8 cellular contexts compared by ENCODE assay signal in genomic region chr10:50325449-50326188, GRCh38.
A peak's percentile ranks its signal among the peaks of the same experiment; 100 is the strongest.
DNase-seq lines count a peak whose midpoint lies in the region; ATAC-seq and TF ChIP-seq lines count a peak whose summit lies in the region.

No MANE protein-coding gene starts in this region.

- peak; percentile 77 for ATAC-seq in GM18498 (IDR thresholded peaks at IDR 0.05; ENCODE audit: unreplicated experiment)

- H3K4me1 ChIP-seq in osteoblast (ENCODE audit: insufficient read depth, low read length) = peaks cover 40% of the 10 kb centered on the region

- TF ChIP-seq CTCF in HFF-Myc (IDR thresholded peaks at IDR 0.05; ENCODE audit: low read depth, low read length, missing control alignments) = no peak
- TF ChIP-seq CTCF in osteoblast (IDR thresholded peaks at IDR 0.05; ENCODE audit: extremely low read depth, low read depth, low read length) = no peak

- peaks cover 4% of the 10 kb centered on the region for H3K79me2 ChIP-seq in osteoblast (ENCODE audit: insufficient read depth, low read length)

- no peaks in the 10 kb centered on the region for H3K27me3 ChIP-seq in osteoblast (ENCODE audit: insufficient read depth, low read length)

- DNase-seq in HFF-Myc (ENCODE audit: extremely low read depth, low read depth) (peak; percentile 92), NOMO-1 treated with DMSO at 0.1 percent for 48 hours (lab: John Stamatoyannopoulos, UW; ENCODE audit: unreplicated experiment) (peak; percentile 89), epidermal melanocyte (ENCODE audit: insufficient read length, low spot score) (peak; percentile 57), osteoblast (ENCODE audit: insufficient read length, low spot score, missing footprints) (peak; percentile 88), NCI-H187 (lab: John Stamatoyannopoulos, UW) (no peak), NCI-H345 treated with DMSO at 0.1 percent for 48 hours (lab: John Stamatoyannopoulos, UW; ENCODE audit: unreplicated experiment) (no peak)
- no peak for DNase-seq in stimulated activated naive CD4-positive, alpha-beta T cell treated with Interleukin-2 at 50 U/mL for 16 hours (lab: John Stamatoyannopoulos, UW)

- no peaks in the 10 kb centered on the region for H4K20me1 ChIP-seq in osteoblast (ENCODE audit: insufficient read depth, low read length)

- H3K4me3 ChIP-seq in HFF-Myc (replicated peaks; ENCODE audit: low read depth, low read length) = no peak overlapping the region
- peak overlapping the region; percentile 66 for H3K4me3 ChIP-seq in osteoblast (ENCODE audit: insufficient read depth, low read length)

- peaks cover 4% of the 10 kb centered on the region for H3K36me3 ChIP-seq in osteoblast (ENCODE audit: insufficient read depth, low read length)

- peak overlapping the region; percentile 96 for H3K27ac ChIP-seq in osteoblast (ENCODE audit: low read depth, low read length)

- H2AFZ ChIP-seq in osteoblast (ENCODE audit: low read length) = no peak overlapping the region

- peak overlapping the region; percentile 94 for H3K4me2 ChIP-seq in osteoblast (ENCODE audit: insufficient read depth, low read length)

- H3K9me3 ChIP-seq in osteoblast (ENCODE audit: low read depth, low read length) = no peaks in the 10 kb centered on the region

Comparison
In these comparisons a context has a peak if more than half of its experiments do, and no peak if none do; other contexts are left out.
1. DNase-seq: peak in HFF-Myc (single experiment), NOMO-1 treated with DMSO at 0.1 percent for 48 hours (single experiment), epidermal melanocyte (single experiment) and osteoblast (single experiment); none in NCI-H187 (0 of 2), stimulated activated naive CD4-positive, alpha-beta T cell treated with Interleukin-2 at 50 U/mL for 16 hours (single experiment) and NCI-H345 treated with DMSO at 0.1 percent for 48 hours (single experiment).